10 cellular contexts compared by ENCODE assay signal in the genomic region with DNA sequence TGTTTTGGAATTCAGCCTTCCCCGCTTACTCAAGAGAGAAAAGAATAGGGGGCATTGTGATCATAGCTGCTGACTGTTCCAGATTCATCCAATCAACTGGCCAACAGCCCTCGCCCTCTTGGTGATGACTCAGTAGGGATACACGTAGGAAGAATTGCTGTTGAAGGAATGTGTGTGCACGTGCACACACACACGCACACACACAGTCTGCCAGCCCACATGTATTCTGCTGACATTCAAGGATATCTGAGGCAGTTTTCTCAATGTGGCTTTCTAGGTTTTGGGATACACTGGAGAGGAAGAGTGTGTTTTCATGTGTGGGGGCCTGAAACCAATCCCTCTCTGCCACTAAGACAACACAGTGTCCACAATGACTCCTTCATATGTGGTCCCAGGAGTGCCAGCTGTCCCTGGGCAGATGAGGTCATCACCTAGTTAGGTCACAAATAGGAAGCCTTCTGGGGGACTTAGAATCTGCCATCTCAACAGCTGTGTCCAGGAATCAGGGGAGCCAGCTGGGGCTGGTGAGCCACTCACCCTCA.
DNase-seq lines count a peak whose midpoint lies in the region; TF ChIP-seq lines count a peak whose summit lies in the region.
"Had no signal": no experiment of that assay in that cellular context is flagged by ENCODE, and none has a peak within 500 bp of the region (broad histone marks: within the 10 kb centered on the region; RNA-seq: fewer than 3 reads in every experiment).

No MANE protein-coding gene starts in this region.

- no peaks in the 10 kb centered on the region for H3K9me3 ChIP-seq in prostate gland

- H3K4me3 ChIP-seq in fibroblast of the aortic adventitia (ENCODE audit: low read depth, low read length) (no peak overlapping the region), retinal pigment epithelial cell (ENCODE audit: low read length) (no peak overlapping the region), prostate gland (no peak overlapping the region)

- H3K4me1 ChIP-seq in prostate gland (replicated peaks): no peaks in the 10 kb centered on the region

- in situ Hi-C loops in SK-MEL-5 (cut with HindIII; ENCODE audit: low pct_unique_long_range_greater_than_20kb, low sequenced_read_pairs): no loop called here

- TF ChIP-seq POLR2A in prostate gland (IDR thresholded peaks at IDR 0.05): no peak

- no peak overlapping the region for H3K27ac ChIP-seq in prostate gland

- no peak overlapping the region for H3K4me3 Mint-ChIP-seq in T-helper 2 cell treated with Interferon-gamma antibody and Interleukin-4, amounts not matched to agents 5 μg/mL and 100 μg/mL, for 36 hours
- H3K4me3 Mint-ChIP-seq: T-helper 17 cell had no signal

- peak; percentile 94 for DNase-seq in ELR (ENCODE audit: low read depth)
- peak; percentile 71 for DNase-seq in SK-MEL-5 (ENCODE audit: low read depth, low spot score)
- peak; percentile 32 for DNase-seq in fibroblast of the aortic adventitia (ENCODE audit: low read depth)
- DNase-seq in retinal pigment epithelial cell (ENCODE audit: low read depth): peak; percentile 82
- no peak for DNase-seq in NCI-H1048 (lab: John Stamatoyannopoulos, UW)
- DNase-seq in prostate gland (ENCODE audit: low spot score): no peak
- DNase-seq in activated T-cell treated with anti-CD3 and anti-CD28 coated beads, Interleukin-2, amount 50 U/mL, for 48 hours: no peak
- no peak for DNase-seq in T-helper 2 cell treated with Interferon-gamma antibody and Interleukin-4, amounts not matched to agents 5 μg/mL and 100 μg/mL, for 36 hours (ENCODE audit: low spot score)
- DNase-seq: erythroblast, T-helper 17 cell had no signal

- no peaks in the 10 kb centered on the region for H3K4me1 Mint-ChIP-seq in T-helper 2 cell treated with Interferon-gamma antibody and Interleukin-4, amounts not matched to agents 5 μg/mL and 100 μg/mL, for 36 hours (ENCODE audit: low read depth)
- H3K4me1 Mint-ChIP-seq: T-helper 17 cell had no signal

- no peaks in the 10 kb centered on the region for H3K36me3 Mint-ChIP-seq in T-helper 2 cell treated with Interferon-gamma antibody and Interleukin-4, amounts not matched to agents 5 μg/mL and 100 μg/mL, for 36 hours (ENCODE audit: low read depth)

- WGBS in prostate gland: 82% methylated on average over 5 of the region's 5 CpGs

- H3K27me3 Mint-ChIP-seq in T-helper 2 cell treated with Interferon-gamma antibody and Interleukin-4, amounts not matched to agents 5 μg/mL and 100 μg/mL, for 36 hours (ENCODE audit: low read depth): no peaks in the 10 kb centered on the region

- no peaks in the 10 kb centered on the region for H3K36me3 ChIP-seq in prostate gland

- H3K27me3 ChIP-seq in prostate gland (replicated peaks; ENCODE audit: insufficient read depth): no peaks in the 10 kb centered on the region

- H3K27ac Mint-ChIP-seq in T-helper 2 cell treated with Interferon-gamma antibody and Interleukin-4, amounts not matched to agents 5 μg/mL and 100 μg/mL, for 36 hours: no peak overlapping the region
- H3K27ac Mint-ChIP-seq: T-helper 17 cell had no signal

- intact Hi-C loops in prostate gland (cut with DNase I): no loop called here

- no peaks in the 10 kb centered on the region for H3K9me3 Mint-ChIP-seq in T-helper 2 cell treated with Interferon-gamma antibody and Interleukin-4, amounts not matched to agents 5 μg/mL and 100 μg/mL, for 36 hours

- no peak for TF ChIP-seq CTCF in fibroblast of the aortic adventitia (IDR thresholded peaks at IDR 0.05; ENCODE audit: insufficient read depth, low read length)
- no peak for TF ChIP-seq CTCF in retinal pigment epithelial cell (conservative IDR thresholded peaks at IDR 0.05; ENCODE audit: low read depth, low read length)
- no peak for TF ChIP-seq CTCF in prostate gland (IDR thresholded peaks at IDR 0.05)

Comparison
In these comparisons a context has a peak if more than half of its experiments do, and no peak if none do; other contexts are left out.
1. DNase-seq: peak in ELR (single experiment), SK-MEL-5 (single experiment), fibroblast of the aortic adventitia (single experiment) and retinal pigment epithelial cell (single experiment); none in NCI-H1048 (single experiment), prostate gland (single experiment), activated T-cell treated with anti-CD3 and anti-CD28 coated beads, Interleukin-2, amount 50 U/mL, for 48 hours (0 of 2) and T-helper 2 cell treated with Interferon-gamma antibody and Interleukin-4, amounts not matched to agents 5 μg/mL and 100 μg/mL, for 36 hours (single experiment).